20 cellular contexts compared by ENCODE assay signal in the genomic region with DNA sequence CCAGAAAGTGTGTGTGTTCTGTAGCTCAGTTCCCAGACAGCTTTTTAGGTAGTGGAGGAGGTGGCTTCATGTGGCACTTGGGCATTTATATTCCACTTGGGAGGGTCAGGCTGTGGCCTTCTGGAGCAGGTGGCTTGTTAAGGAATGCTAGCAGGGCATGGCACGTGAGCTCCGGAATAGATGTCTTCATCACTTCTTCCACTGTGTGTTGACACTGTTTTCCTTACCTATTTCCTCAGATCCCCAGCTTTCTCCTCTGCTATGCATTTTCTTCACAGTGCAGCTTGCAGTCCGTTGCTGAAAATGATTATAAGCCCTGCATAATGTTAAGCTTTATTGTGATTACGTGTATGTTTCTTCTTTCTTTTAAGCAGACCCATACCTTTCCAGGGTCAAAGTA. TPM values are rescaled to one million over a fixed set of nuclear protein-coding genes. Genes with fewer than 3 reads are reported as not detected.
A peak's percentile ranks its signal among the peaks of the same experiment; 100 is the strongest.
DNase-seq lines count a peak whose midpoint lies in the region; ATAC-seq, FAIRE-seq and TF ChIP-seq lines count a peak whose summit lies in the region.
"Had no signal": no experiment of that assay in that cellular context is flagged by ENCODE, and none has a peak within 500 bp of the region (broad histone marks: within the 10 kb centered on the region; RNA-seq: fewer than 3 reads in every experiment).

No MANE protein-coding gene starts in this region.

- peaks cover 12% of the 10 kb centered on the region for H3K4me1 Mint-ChIP-seq in activated T-cell treated with anti-CD3 and anti-CD28 coated beads, Interleukin-2, amount 50 U/mL, for 72 hours (ENCODE audit: low read depth)

- ATAC-seq in activated T-cell treated with anti-CD3 and anti-CD28 coated beads, Interleukin-2, amount 50 U/mL, for 72 hours (replicated peaks in 1 of 2), result no peak
- ATAC-seq in HepG2, result no peak
- ATAC-seq: CD8-positive, alpha-beta T cell had no signal

- no peaks in the 10 kb centered on the region for H3K9me3 Mint-ChIP-seq in activated T-cell treated with anti-CD3 and anti-CD28 coated beads, Interleukin-2, amount 50 U/mL, for 72 hours
- H3K9me3 Mint-ChIP-seq: CD8-positive, alpha-beta T cell had no signal

- H4K20me1 ChIP-seq in PC-9 (ENCODE audit: insufficient read depth) (peaks cover 38% of the 10 kb centered on the region), HepG2 (ENCODE audit: insufficient read depth, low read length) (peaks cover 9% of the 10 kb centered on the region)

- H3K27ac Mint-ChIP-seq in activated T-cell treated with anti-CD3 and anti-CD28 coated beads, Interleukin-2, amount 50 U/mL, for 72 hours, result peak overlapping the region; percentile 85
- H3K27ac Mint-ChIP-seq: B cell; CD8-positive, alpha-beta T cell had no signal

- intact Hi-C loops in PC-9 (cut with micrococcal nuclease; ENCODE audit: unreplicated experiment), result no loop called here
- intact Hi-C loops in HepG2 (cut with micrococcal nuclease; ENCODE audit: unreplicated experiment), result no loop called here
- intact Hi-C loops in vagina (cut with DNase I), result no loop called here

- peaks cover 13 to 30% of the 10 kb centered on the region in 2 donors for H3K36me3 Mint-ChIP-seq in activated T-cell treated with anti-CD3 and anti-CD28 coated beads, Interleukin-2, amount 50 U/mL, for 72 hours (ENCODE audit: insufficient read depth in 2 of 2)

- no peak for TF ChIP-seq CTCF in PC-9 (conservative IDR thresholded peaks at IDR 0.05)
- TF ChIP-seq CTCF in HepG2 (CRISPR knock-in tag; IDR thresholded peaks at IDR 0.05), result no peak
- no peak for TF ChIP-seq CTCF in vagina (IDR thresholded peaks at IDR 0.05)

- POLR2A ChIA-PET in PC-9 (lab: Charles Lee; ENCODE audit: unreplicated experiment) (interaction anchor here (0.5 kb wide), 1 partner anchor 63 kb away, joined by 10 read pairs; no protein-coding TSS in a partner anchor), HepG2 (lab: Yijun Ruan, JAX) (interaction anchor here (1.3 kb wide), 1 partner anchor 106 kb away, joined by 4 read pairs; the partner anchor contains the start of gene HNRNPH1)

- H3K9ac ChIP-seq in HepG2 (ENCODE audit: insufficient read depth, low read depth, low read length), result no peak overlapping the region

- H3F3A ChIP-seq in PC-9 (ENCODE audit: insufficient read depth, low read depth), result peaks cover 80% of the 10 kb centered on the region

- 0 out of 2 replicates have a peak overlapping the region, but pooled peaks have one; percentile 74 for H3K27ac ChIP-seq in PC-9
- H3K27ac ChIP-seq in HepG2 (ENCODE audit: extremely low read length, insufficient read depth, low read length), result no peak overlapping the region
- no peak overlapping the region for H3K27ac ChIP-seq in vagina
- H3K27ac ChIP-seq: HL-60 had no signal

- H3K27me3 Mint-ChIP-seq in activated T-cell treated with anti-CD3 and anti-CD28 coated beads, Interleukin-2, amount 50 U/mL, for 72 hours (ENCODE audit: low read depth), result no peaks in the 10 kb centered on the region
- H3K27me3 Mint-ChIP-seq: B cell had no signal

- H3K9me3 ChIP-seq in PC-9 (ENCODE audit: insufficient read depth, low read depth) (no peaks in the 10 kb centered on the region), HepG2 (ENCODE audit: low read length) (no peaks in the 10 kb centered on the region), vagina (no peaks in the 10 kb centered on the region)
- H3K9me3 ChIP-seq: MG63 had no signal

- H3K27me3 ChIP-seq in PC-9 (ENCODE audit: insufficient read depth, low read depth) (no peaks in the 10 kb centered on the region), HepG2 (ENCODE audit: control insufficient read depth in 1 of 2, insufficient read depth in 2 of 2, low read length in 2 of 2) (no peaks in the 10 kb centered on the region), vagina (no peaks in the 10 kb centered on the region)
- H3K27me3 ChIP-seq: MG63 had no signal

- H3K4me3 ChIP-seq in PC-9 (no peak overlapping the region), HepG2 (replicated peaks in 1 of 3; ENCODE audit: insufficient read depth in 1 of 3, low read depth in 2 of 3, low read length in 3 of 3) (no peak overlapping the region), vagina (no peak overlapping the region)
- H3K4me3 ChIP-seq: MG63 had no signal

- no peak for DNase-seq in activated T-cell treated with anti-CD3 and anti-CD28 coated beads, Interleukin-2, amount 50 U/mL, for 72 hours
- no peak for DNase-seq in activated T-cell treated with anti-CD3 and anti-CD28 coated beads, Interleukin-2, amount 50 U/mL, for 1 hour
- DNase-seq in PC-9 (no peak), HepG2 (ENCODE audit: low spot score) (no peak), NCI-H1105 treated with DMSO at 0.1 percent for 48 hours (lab: John Stamatoyannopoulos, UW) (no peak), NCI-H1694 (lab: John Stamatoyannopoulos, UW) (no peak), vagina (ENCODE audit: extremely low spot score in 2 of 2) (no peak)
- DNase-seq: CD8-positive, alpha-beta T cell; DMS79 treated with DMSO at 0.1 percent for 48 hours; KG1; MG63; NCI-H1105; NCI-H187 treated with DMSO at 0.1 percent for 48 hours; NCI-H510A had no signal

- peak in 1 of 2 experiments; percentile 28; a peak in 1 of 4 replicates for TF ChIP-seq POLR2A in HepG2 (IDR thresholded peaks at IDR 0.05; ENCODE audit: insufficient read depth in 1 of 2, low read depth in 2 of 2, low read length in 2 of 2)
- TF ChIP-seq POLR2A in vagina (IDR thresholded peaks at IDR 0.05), result no peak

- H3K79me2 ChIP-seq in PC-9 (ENCODE audit: low read depth) (peaks cover 11% of the 10 kb centered on the region), HepG2 (ENCODE audit: insufficient read depth, low read length) (peaks cover 14% of the 10 kb centered on the region)

- H3K36me3 ChIP-seq in PC-9 (ENCODE audit: low read depth) (peaks cover 38% of the 10 kb centered on the region), HepG2 (replicated peaks in 1 of 2; ENCODE audit: control insufficient read depth in 1 of 2, insufficient read depth in 2 of 2, low read length in 2 of 2) (peaks cover 14 to 48% of the 10 kb centered on the region in 2 experiments), vagina (peaks cover 4 to 66% of the 10 kb centered on the region in 2 donors)

- H3K9me2 ChIP-seq in PC-9 (ENCODE audit: insufficient read depth), result no peaks in the 10 kb centered on the region

- FAIRE-seq in HepG2 (lab: Jason Lieb, UNC), result no peak
- FAIRE-seq: D721Med, GM12892, GM19239 had no signal

- TF ChIP-seq EP300 in HepG2 (IDR thresholded peaks at IDR 0.05; ENCODE audit: low read depth in 2 of 2, low read length in 2 of 2), result no peak
- TF ChIP-seq EP300 in HepG2 (CRISPR knock-in tag; IDR thresholded peaks at IDR 0.05; ENCODE audit: borderline replicate concordance), result no peak

- TF ChIP-seq RAD21 in HepG2 (CRISPR knock-in tag; IDR thresholded peaks at IDR 0.05), result no peak

- in situ Hi-C loops in HepG2 (cut with HindIII; ENCODE audit: extremely low pct_ligation_motif_present, low pct_unique_long_range_greater_than_20kb), result no loop called here

- peaks cover 34% of the 10 kb centered on the region for H3K4me1 ChIP-seq in PC-9 (replicated peaks; ENCODE audit: insufficient read depth)
- peaks cover 28% of the 10 kb centered on the region for H3K4me1 ChIP-seq in HepG2 (ENCODE audit: insufficient read depth, low read length)
- peaks cover 16% of the 10 kb centered on the region for H3K4me1 ChIP-seq in vagina

- H2AFZ ChIP-seq in PC-9, result no peak overlapping the region
- H2AFZ ChIP-seq in HepG2 (ENCODE audit: low read length), result no peak overlapping the region

- TSS peak; percentile 1 for BruUV-seq in PC-9 (replicated peaks; lab: Mats Ljungman, UMichigan)
- BruUV-seq in HepG2 (replicated peaks; lab: Mats Ljungman, UMichigan), result no TSS peak

- H3K4me2 ChIP-seq in PC-9 (no peak overlapping the region), HepG2 (ENCODE audit: low read depth, low read length) (no peak overlapping the region)

- no peak overlapping the region for H3K4me3 Mint-ChIP-seq in activated T-cell treated with anti-CD3 and anti-CD28 coated beads, Interleukin-2, amount 50 U/mL, for 72 hours
- H3K4me3 Mint-ChIP-seq: B cell; CD8-positive, alpha-beta T cell had no signal

- CTCF ChIA-PET in PC-9 (lab: Charles Lee), result no interaction called here
- CTCF ChIA-PET in HepG2 (lab: Yijun Ruan, JAX; ENCODE audit: low intra/inter-chr PET ratio, low total read pairs), result no interaction called here

- WGBS in HepG2 (ENCODE audit: low lambda C conversion rate), result 98% methylated on average over 4 of the region's 4 CpGs

RNA-seq across cellular contexts. Expression of gene MAML1, which starts 3.3 kb away (rescaled TPM):
- 10 to 100 TPM; 26.9 to 28.0 TPM for total RNA-seq in activated T-cell treated with anti-CD3 and anti-CD28 coated beads, Interleukin-2, amount 50 U/mL, for 72 hours
- total RNA-seq in PC-9 (2021), result 25.7 and 34.0 TPM in 2 replicates
- total RNA-seq in HepG2 (2016; rRNA removed; fragmentation: Illumina TruSeq; extraction: Trizol), result 10.0 and 12.1 TPM in 2 replicates
- total RNA-seq in HepG2 (2016; cell fraction: cytosol; rRNA removed; fragmentation: Illumina TruSeq; extraction: Trizol; ENCODE audit: low read depth), result 2.6 and 4.2 TPM in 2 replicates
- 9.9 and 10.9 TPM in 2 replicates for total RNA-seq in HepG2 (2016; cell fraction: insoluble cytoplasmic fraction; rRNA removed; fragmentation: Illumina TruSeq; extraction: Trizol)
- 7.3 and 7.7 TPM in 2 replicates for total RNA-seq in HepG2 (2016; cell fraction: membrane; rRNA removed; fragmentation: Illumina TruSeq; extraction: Trizol)
- 11.4 and 13.3 TPM in 2 replicates for total RNA-seq in HepG2 (2016; cell fraction: nucleus; rRNA removed; fragmentation: Illumina TruSeq; extraction: Trizol)
- 9.5 and 10.8 TPM in 2 replicates for polyA plus RNA-seq in HepG2 (2011; rRNA removed)
- 4.7 and 5.1 TPM in 2 replicates for polyA plus RNA-seq in HepG2 (2011; cell fraction: cytosol; rRNA removed)
- 13.9 and 19.7 TPM in 2 replicates for polyA plus RNA-seq in HepG2 (2011; cell fraction: nucleus; rRNA removed)
- 14.7 and 16.0 TPM in 2 replicates for polyA plus RNA-seq in HepG2 (2012)
- polyA plus RNA-seq in HepG2 (2016; cell fraction: cytosol; fragmentation: Illumina TruSeq; extraction: Trizol; ENCODE audit: low read depth), result 0.51 and 0.53 TPM in 2 replicates
- 13.3 and 16.9 TPM in 2 replicates for polyA plus RNA-seq in HepG2 (2016; cell fraction: insoluble cytoplasmic fraction; fragmentation: Illumina TruSeq; extraction: Trizol; ENCODE audit: low read depth)
- polyA plus RNA-seq in HepG2 (2016; cell fraction: membrane; fragmentation: Illumina TruSeq; extraction: Trizol; ENCODE audit: low read depth), result 3.4 and 3.7 TPM in 2 replicates
- polyA plus RNA-seq in HepG2 (2016; cell fraction: nucleus; fragmentation: Illumina TruSeq; extraction: Trizol; ENCODE audit: insufficient read depth, low read depth), result 17.9 and 20.0 TPM in 2 replicates
- polyA minus RNA-seq in HepG2 (2011; rRNA and poly(A)+ RNA removed; ENCODE audit: low replicate concordance), result 10.5 TPM in 2 replicates
- polyA minus RNA-seq in HepG2 (2011; cell fraction: cytosol; rRNA and poly(A)+ RNA removed), result 7.9 and 8.1 TPM in 2 replicates
- polyA minus RNA-seq in HepG2 (2011; cell fraction: nucleus; rRNA and poly(A)+ RNA removed), result 12.1 and 12.2 TPM in 2 replicates
- total RNA-seq in vagina, result 25.3 TPM

RNA-seq across cellular contexts. Expression of gene CANX, which starts 30.5 kb away (rescaled TPM):
- total RNA-seq in activated T-cell treated with anti-CD3 and anti-CD28 coated beads, Interleukin-2, amount 50 U/mL, for 72 hours, result 100 to 1,000 TPM; 572 to 714 TPM
- total RNA-seq in PC-9 (2021), result 712 and 792 TPM in 2 replicates
- 438 and 680 TPM in 2 replicates for total RNA-seq in HepG2 (2016; rRNA removed; fragmentation: Illumina TruSeq; extraction: Trizol)
- total RNA-seq in HepG2 (2016; cell fraction: cytosol; rRNA removed; fragmentation: Illumina TruSeq; extraction: Trizol; ENCODE audit: low read depth), result 100 and 107 TPM in 2 replicates
- 421 and 674 TPM in 2 replicates for total RNA-seq in HepG2 (2016; cell fraction: insoluble cytoplasmic fraction; rRNA removed; fragmentation: Illumina TruSeq; extraction: Trizol)
- total RNA-seq in HepG2 (2016; cell fraction: membrane; rRNA removed; fragmentation: Illumina TruSeq; extraction: Trizol), result 148 and 188 TPM in 2 replicates
- 471 and 534 TPM in 2 replicates for total RNA-seq in HepG2 (2016; cell fraction: nucleus; rRNA removed; fragmentation: Illumina TruSeq; extraction: Trizol)
- 477 and 480 TPM in 2 replicates for polyA plus RNA-seq in HepG2 (2011; rRNA removed)
- polyA plus RNA-seq in HepG2 (2011; cell fraction: cytosol; rRNA removed), result 184 and 191 TPM in 2 replicates
- polyA plus RNA-seq in HepG2 (2011; cell fraction: nucleus; rRNA removed), result 51.4 and 85.1 TPM in 2 replicates
- polyA plus RNA-seq in HepG2 (2012), result 598 and 627 TPM in 2 replicates
- 17.9 and 20.7 TPM in 2 replicates for polyA plus RNA-seq in HepG2 (2016; cell fraction: cytosol; fragmentation: Illumina TruSeq; extraction: Trizol; ENCODE audit: low read depth)
- 280 and 284 TPM in 2 replicates for polyA plus RNA-seq in HepG2 (2016; cell fraction: insoluble cytoplasmic fraction; fragmentation: Illumina TruSeq; extraction: Trizol; ENCODE audit: low read depth)
- polyA plus RNA-seq in HepG2 (2016; cell fraction: membrane; fragmentation: Illumina TruSeq; extraction: Trizol; ENCODE audit: low read depth), result 61.6 and 80.1 TPM in 2 replicates
- 489 and 507 TPM in 2 replicates for polyA plus RNA-seq in HepG2 (2016; cell fraction: nucleus; fragmentation: Illumina TruSeq; extraction: Trizol; ENCODE audit: insufficient read depth, low read depth)
- 2,329 and 2,779 TPM in 2 replicates for polyA minus RNA-seq in HepG2 (2011; rRNA and poly(A)+ RNA removed; ENCODE audit: low replicate concordance)
- 523 and 799 TPM in 2 replicates for polyA minus RNA-seq in HepG2 (2011; cell fraction: cytosol; rRNA and poly(A)+ RNA removed)
- polyA minus RNA-seq in HepG2 (2011; cell fraction: nucleus; rRNA and poly(A)+ RNA removed), result 208 and 359 TPM in 2 replicates
- total RNA-seq in vagina, result 208 TPM

RNA-seq across cellular contexts. Expression of gene CBY3, which starts 48.5 kb away (rescaled TPM):
- total RNA-seq in activated T-cell treated with anti-CD3 and anti-CD28 coated beads, Interleukin-2, amount 50 U/mL, for 72 hours, result under 1 TPM in 1 of 2 donors, not detected in 1; 0.44 TPM
- not detected in 2 replicates for total RNA-seq in PC-9 (2021)
- not detected in 2 replicates for total RNA-seq in HepG2 (2016; rRNA removed; fragmentation: Illumina TruSeq; extraction: Trizol)
- total RNA-seq in HepG2 (2016; cell fraction: cytosol; rRNA removed; fragmentation: Illumina TruSeq; extraction: Trizol; ENCODE audit: low read depth), result not detected in 2 replicates
- not detected in 2 replicates for total RNA-seq in HepG2 (2016; cell fraction: insoluble cytoplasmic fraction; rRNA removed; fragmentation: Illumina TruSeq; extraction: Trizol)
- total RNA-seq in HepG2 (2016; cell fraction: membrane; rRNA removed; fragmentation: Illumina TruSeq; extraction: Trizol), result not detected in 2 replicates
- total RNA-seq in HepG2 (2016; cell fraction: nucleus; rRNA removed; fragmentation: Illumina TruSeq; extraction: Trizol), result not detected in 2 replicates
- polyA plus RNA-seq in HepG2 (2011; rRNA removed), result not detected in 2 replicates
- not detected in 2 replicates for polyA plus RNA-seq in HepG2 (2011; cell fraction: cytosol; rRNA removed)
- polyA plus RNA-seq in HepG2 (2011; cell fraction: nucleus; rRNA removed), result not detected in 2 replicates
- polyA plus RNA-seq in HepG2 (2012), result not detected in 2 replicates
- not detected in 2 replicates for polyA plus RNA-seq in HepG2 (2016; cell fraction: cytosol; fragmentation: Illumina TruSeq; extraction: Trizol; ENCODE audit: low read depth)
- not detected in 2 replicates for polyA plus RNA-seq in HepG2 (2016; cell fraction: insoluble cytoplasmic fraction; fragmentation: Illumina TruSeq; extraction: Trizol; ENCODE audit: low read depth)
- polyA plus RNA-seq in HepG2 (2016; cell fraction: membrane; fragmentation: Illumina TruSeq; extraction: Trizol; ENCODE audit: low read depth), result not detected in 2 replicates
- not detected in 2 replicates for polyA plus RNA-seq in HepG2 (2016; cell fraction: nucleus; fragmentation: Illumina TruSeq; extraction: Trizol; ENCODE audit: insufficient read depth, low read depth)
- not detected in 2 replicates for polyA minus RNA-seq in HepG2 (2011; rRNA and poly(A)+ RNA removed; ENCODE audit: low replicate concordance)
- polyA minus RNA-seq in HepG2 (2011; cell fraction: cytosol; rRNA and poly(A)+ RNA removed), result not detected in 2 replicates
- not detected in 2 replicates for polyA minus RNA-seq in HepG2 (2011; cell fraction: nucleus; rRNA and poly(A)+ RNA removed)
- total RNA-seq in vagina, result not detected
- total RNA-seq: RPMI7951 had no signal
